ENCODE assay signal across 7 cellular contexts in genomic region chr10:124802313-124802675, GRCh38. TPM values are rescaled to one million over a fixed set of nuclear protein-coding genes. Genes with fewer than 3 reads are reported as not detected.
DNase-seq lines count a peak whose midpoint lies in the region; ATAC-seq, FAIRE-seq and TF ChIP-seq lines count a peak whose summit lies in the region.

No MANE protein-coding gene starts in this region.

- 1% methylated on average over 13 of the region's 13 CpGs for WGBS in aorta, 2 donors

- H3K4me3 Mint-ChIP-seq in memory B cell: peak overlapping the region; percentile 86

- DNase-seq in GM18507 (ENCODE audit: extremely low spot score, insufficient read length, low read depth) (no peak), HFF-Myc (ENCODE audit: extremely low read depth, low read depth) (no peak), MV-4-11 (lab: John Stamatoyannopoulos, UW) (peak; percentile 86), brain microvascular endothelial cell (no peak), memory B cell (ENCODE audit: low spot score in 2 of 2) (peak in 1 of 2 donors; percentile 11), aorta (no peak)
- DNase-seq in activated CD8-positive, alpha-beta memory T cell treated with anti-CD3 and anti-CD28 coated beads, Interleukin-2, amount 50 U/mL, for 48 hours: no peak

- H3K27ac Mint-ChIP-seq in memory B cell: peak overlapping the region; percentile 90

- peaks cover 3% of the 10 kb centered on the region for H3K27me3 Mint-ChIP-seq in memory B cell

- H3K36me3 Mint-ChIP-seq in memory B cell: no peaks in the 10 kb centered on the region

- in situ Hi-C loops in brain microvascular endothelial cell (cut with HindIII; ENCODE audit: low pct_ligation_motif_present, low sequenced_read_pairs): no loop called here

- H3K27ac ChIP-seq in brain microvascular endothelial cell (peak overlapping the region; percentile 74), aorta (ENCODE audit: low read depth in 1 of 2, low read length in 2 of 2) (no peak overlapping the region)

- H3K9me3 ChIP-seq in aorta (ENCODE audit: control insufficient read depth, low read length): no peaks in the 10 kb centered on the region

- no peaks in the 10 kb centered on the region for H3K4me1 ChIP-seq in aorta (ENCODE audit: control insufficient read depth in 1 of 2, insufficient read depth in 2 of 2, low read length in 2 of 2)

- TF ChIP-seq CTCF in HFF-Myc (IDR thresholded peaks at IDR 0.05; ENCODE audit: low read depth, low read length, missing control alignments): no peak
- no peak for TF ChIP-seq CTCF in brain microvascular endothelial cell (IDR thresholded peaks at IDR 0.05; ENCODE audit: low read depth, low read length, missing control alignments)

- H3K27me3 ChIP-seq in brain microvascular endothelial cell (replicated peaks) (no peaks in the 10 kb centered on the region), aorta (ENCODE audit: control insufficient read depth in 1 of 2, insufficient read depth in 2 of 2, low read length in 1 of 2) (no peaks in the 10 kb centered on the region)

- peak; percentile 80 for FAIRE-seq in GM18507 (lab: Jason Lieb, UNC)

- ATAC-seq in memory B cell (ENCODE audit: low read depth): peak; percentile 45
- ATAC-seq in aorta (ENCODE audit: low FRiP score): no peak

- peaks cover 3% of the 10 kb centered on the region for H3K36me3 ChIP-seq in brain microvascular endothelial cell (replicated peaks)
- H3K36me3 ChIP-seq in aorta (ENCODE audit: control insufficient read depth in 1 of 2, insufficient read depth in 2 of 2, low read length in 1 of 2): no peaks in the 10 kb centered on the region

- intact Hi-C loops in aorta (cut with DNase I): no loop called here

- H3K4me3 ChIP-seq in HFF-Myc (replicated peaks; ENCODE audit: low read depth, low read length) (peak overlapping the region; percentile 96), brain microvascular endothelial cell (ENCODE audit: low read depth, low read length) (peak overlapping the region; percentile 87), aorta (ENCODE audit: low read length in 2 of 2) (peak overlapping the region; percentile 65 to 100)

- peaks cover 8% of the 10 kb centered on the region for H3K4me1 Mint-ChIP-seq in memory B cell

- no peaks in the 10 kb centered on the region for H3K9me3 Mint-ChIP-seq in memory B cell

RNA-seq across cellular contexts. Expression of gene ABRAXAS2, which starts 0.7 kb away (rescaled TPM):
- total RNA-seq in aorta: 10 to 100 TPM; 11.4 to 13.0 TPM
- 1 to 10 TPM; 6.4 to 6.9 TPM for polyA plus RNA-seq in aorta

RNA-seq across cellular contexts. Expression of gene EEF1AKMT2, which starts 10.6 kb away (rescaled TPM):
- 10 to 100 TPM; 14.7 to 21.2 TPM for total RNA-seq in aorta
- 10 to 100 TPM in 1 of 2 donors, 1 to 10 TPM in 1; 9.6 to 11.1 TPM for polyA plus RNA-seq in aorta

RNA-seq across cellular contexts. Expression of gene FAM53B, which starts 58.1 kb away (rescaled TPM):
- 10 to 100 TPM; 13.4 to 20.6 TPM for total RNA-seq in aorta
- polyA plus RNA-seq in aorta: 1 to 10 TPM; 5.1 to 5.9 TPM
